10 cellular contexts compared by ENCODE assay signal in genomic region chr7:17184805-17185689, GRCh38.
DNase-seq lines count a peak whose midpoint lies in the region; ATAC-seq and TF ChIP-seq lines count a peak whose summit lies in the region.
"Had no signal": no experiment of that assay in that cellular context is flagged by ENCODE, and none has a peak within 500 bp of the region (broad histone marks: within the 10 kb centered on the region; RNA-seq: fewer than 3 reads in every experiment).

No MANE protein-coding gene starts in this region.

- no peak overlapping the region for H2AFZ ChIP-seq in GM23338

- H3F3A ChIP-seq in GM23338 (replicated peaks; ENCODE audit: low read depth) = no peaks in the 10 kb centered on the region

- peaks cover 2% of the 10 kb centered on the region for H3K9me3 Mint-ChIP-seq in chondrocyte (ENCODE audit: low read depth)
- H3K9me3 Mint-ChIP-seq in GM23338 = no peaks in the 10 kb centered on the region

- H3K4me1 Mint-ChIP-seq in chondrocyte (ENCODE audit: low read depth) (peaks cover 22% of the 10 kb centered on the region), GM23338 (peaks cover 9% of the 10 kb centered on the region)

- H3K27me3 Mint-ChIP-seq in chondrocyte (ENCODE audit: low read depth) (no peaks in the 10 kb centered on the region), GM23338 (ENCODE audit: insufficient read depth, low read depth, poor library complexity) (peaks cover 5% of the 10 kb centered on the region)

- 55 to 65% methylated on average over 4 of the region's 4 CpGs for WGBS in transverse colon (ENCODE audit: low coverage in 1 of 2), 2 donors

- H3K4me2 ChIP-seq in GM23338 = no peak overlapping the region

- in situ Hi-C loops in transverse colon (cut with MboI; ENCODE audit: low pct_ligation_motif_present in 1 of 4, low pct_unique_long_range_greater_than_20kb in 1 of 4, low sequenced_read_pairs in 3 of 4) = no loop called here

- no peaks in the 10 kb centered on the region for H4K20me1 ChIP-seq in GM23338 (replicated peaks; ENCODE audit: insufficient read depth)

- H3K36me3 ChIP-seq in left lung (no peaks in the 10 kb centered on the region), GM23338 (ENCODE audit: insufficient read depth) (no peaks in the 10 kb centered on the region), transverse colon (no peaks in the 10 kb centered on the region)
- H3K36me3 ChIP-seq: SJSA1 had no signal

- H3K4me3 Mint-ChIP-seq in chondrocyte (ENCODE audit: unreplicated experiment) (no peak overlapping the region), GM23338 (no peak overlapping the region)

- H3K79me2 ChIP-seq in GM23338 (replicated peaks; ENCODE audit: insufficient read depth) = no peaks in the 10 kb centered on the region

- no peak for DNase-seq in left lung
- no peak for DNase-seq in chondrocyte (ENCODE audit: low spot score)
- DNase-seq in GM23338 (ENCODE audit: low spot score) = no peak
- no peak for DNase-seq in SW480 (ENCODE audit: low spot score)
- DNase-seq in transverse colon = no peak

- peak overlapping the region; percentile 9 to 45 for H3K27ac ChIP-seq in left lung
- no peak overlapping the region for H3K27ac ChIP-seq in GM23338 (ENCODE audit: low read depth)
- no peak overlapping the region for H3K27ac ChIP-seq in transverse colon
- H3K27ac ChIP-seq: epithelial cell of prostate, SJSA1 had no signal

- H3K27me3 ChIP-seq in left lung (no peaks in the 10 kb centered on the region), GM23338 (ENCODE audit: insufficient read depth) (no peaks in the 10 kb centered on the region), transverse colon (no peaks in the 10 kb centered on the region)
- H3K27me3 ChIP-seq: SJSA1 had no signal

- H3K36me3 Mint-ChIP-seq in chondrocyte (ENCODE audit: low read depth) = no peaks in the 10 kb centered on the region
- no peaks in the 10 kb centered on the region for H3K36me3 Mint-ChIP-seq in GM23338 (ENCODE audit: low read depth)

- TF ChIP-seq CTCF in left lung (IDR thresholded peaks at IDR 0.05) (no peak), chondrocyte (IDR thresholded peaks at IDR 0.05) (no peak), GM23338 (conservative IDR thresholded peaks at IDR 0.05; ENCODE audit: low read depth in 2 of 2) (no peak), transverse colon (IDR thresholded peaks at IDR 0.05) (no peak)

- H3K4me1 ChIP-seq in left lung (peaks cover 11 to 15% of the 10 kb centered on the region in 2 donors), GM23338 (ENCODE audit: insufficient read depth) (peaks cover 8% of the 10 kb centered on the region; the same call in 1 of the 2 replicates), transverse colon (peaks cover 0 to 17% (median 10%) of the 10 kb centered on the region in 4 donors)

- H3K4me3 ChIP-seq in left lung (no peak overlapping the region), GM23338 (no peak overlapping the region), transverse colon (no peak overlapping the region)
- H3K4me3 ChIP-seq: SJSA1 had no signal

- H3K9me2 ChIP-seq in GM23338 (ENCODE audit: insufficient read depth) = no peaks in the 10 kb centered on the region

- no peak for TF ChIP-seq EP300 in transverse colon (IDR thresholded peaks at IDR 0.05; ENCODE audit: low read depth)

- H3K9me3 ChIP-seq in left lung (no peaks in the 10 kb centered on the region), transverse colon (no peaks in the 10 kb centered on the region)
- H3K9me3 ChIP-seq: SJSA1 had no signal

- TF ChIP-seq POLR2A in transverse colon (IDR thresholded peaks at IDR 0.05) = no peak

- ATAC-seq in GM18508 (IDR thresholded peaks at IDR 0.05; ENCODE audit: insufficient read depth, unreplicated experiment) (peak; percentile 25), GM21619 (IDR thresholded peaks at IDR 0.05; ENCODE audit: unreplicated experiment) (peak; percentile 28), HG03439 (IDR thresholded peaks at IDR 0.05; ENCODE audit: unreplicated experiment) (peak; percentile 41), left lung (peak; percentile 57), GM23338 (no peak)

- H3K27ac Mint-ChIP-seq in chondrocyte (ENCODE audit: unreplicated experiment) (no peak overlapping the region), GM23338 (no peak overlapping the region)

- intact Hi-C loops in left lung (cut with DNase I) = no loop called here
- intact Hi-C loops in transverse colon (cut with DNase I; ENCODE audit: low total_unique reads) = no loop called here

TF ChIP-seq in GM23338, 12 proteins besides CTCF, POLR2A, EP300 and RAD21 (continues in another document):
- TF ChIP-seq ZNF462 (CRISPR knock-in tag; IDR thresholded peaks at IDR 0.05) = no peak
- no peak for TF ChIP-seq STAT1 (IDR thresholded peaks at IDR 0.05; ENCODE audit: unreplicated experiment)
- no peak for TF ChIP-seq CREB1 (CRISPR knock-in tag; IDR thresholded peaks at IDR 0.05; ENCODE audit: low read depth)
- TF ChIP-seq ZNF331 (CRISPR knock-in tag; IDR thresholded peaks at IDR 0.05; ENCODE audit: low read depth) = no peak
- TF ChIP-seq EZH2phosphoT487 (IDR thresholded peaks at IDR 0.05; ENCODE audit: unreplicated experiment) = no peak
- TF ChIP-seq ZNF114 (CRISPR knock-in tag; IDR thresholded peaks at IDR 0.05) = no peak

Comparison
In these comparisons a context has a peak if more than half of its experiments do, and no peak if none do; other contexts are left out.
1. H3K27ac ChIP-seq: peak in left lung (2 of 2); none in GM23338 (single experiment) and transverse colon (0 of 4).